ENCODE assay signal across 1 cellular context in the genomic region with DNA sequence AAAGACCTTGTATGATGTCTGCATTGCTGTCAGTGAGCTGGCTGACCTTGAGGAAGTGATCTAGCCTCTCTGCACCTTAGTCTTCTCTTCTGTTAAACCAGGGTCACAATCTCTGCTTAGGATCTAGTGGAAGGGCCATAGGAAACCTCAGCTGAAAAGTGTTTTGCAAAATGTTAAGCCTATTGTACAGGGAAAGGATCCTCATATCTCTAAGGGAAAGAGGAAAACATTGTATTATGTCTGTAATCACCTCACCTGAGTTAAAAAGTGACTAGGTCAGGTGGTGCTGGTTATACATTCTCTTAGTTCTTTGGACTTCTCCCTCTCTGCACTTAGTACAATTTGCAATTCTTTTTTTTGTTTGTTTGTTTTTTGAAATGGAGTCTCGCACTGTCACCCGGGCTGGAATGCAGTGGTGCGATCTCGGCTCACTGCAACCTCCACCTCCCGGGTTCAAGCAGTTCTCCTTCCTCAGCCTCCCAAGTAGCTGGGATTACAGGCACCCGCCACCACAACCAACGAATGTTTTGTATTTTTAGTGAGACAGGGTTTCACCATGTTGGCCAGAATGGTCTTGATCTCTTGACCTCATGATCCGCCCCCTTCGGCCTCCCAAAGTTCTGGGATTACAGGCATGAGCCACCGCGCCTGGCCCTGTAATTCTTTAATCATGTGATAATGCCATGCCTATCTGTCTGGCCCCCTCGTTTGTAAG.
A peak's percentile ranks its signal among the peaks of the same experiment; 100 is the strongest.
TF ChIP-seq lines count a peak whose summit lies in the region.

No MANE protein-coding gene starts in this region.

TF ChIP-seq in HepG2, 621 proteins besides CTCF, POLR2A, EP300 and RAD21 (continued from another document and continues in another):
- TF ChIP-seq, protein P1, sequence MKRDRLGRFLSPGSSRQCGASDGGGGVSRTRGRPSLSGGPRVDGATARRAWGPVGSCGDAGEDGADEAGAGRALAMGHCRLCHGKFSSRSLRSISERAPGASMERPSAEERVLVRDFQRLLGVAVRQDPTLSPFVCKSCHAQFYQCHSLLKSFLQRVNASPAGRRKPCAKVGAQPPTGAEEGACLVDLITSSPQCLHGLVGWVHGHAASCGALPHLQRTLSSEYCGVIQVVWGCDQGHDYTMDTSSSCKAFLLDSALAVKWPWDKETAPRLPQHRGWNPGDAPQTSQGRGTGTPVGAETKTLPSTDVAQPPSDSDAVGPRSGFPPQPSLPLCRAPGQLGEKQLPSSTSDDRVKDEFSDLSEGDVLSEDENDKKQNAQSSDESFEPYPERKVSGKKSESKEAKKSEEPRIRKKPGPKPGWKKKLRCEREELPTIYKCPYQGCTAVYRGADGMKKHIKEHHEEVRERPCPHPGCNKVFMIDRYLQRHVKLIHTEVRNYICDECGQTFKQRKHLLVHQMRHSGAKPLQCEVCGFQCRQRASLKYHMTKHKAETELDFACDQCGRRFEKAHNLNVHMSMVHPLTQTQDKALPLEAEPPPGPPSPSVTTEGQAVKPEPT (CRISPR knock-in tag; IDR thresholded peaks at IDR 0.05; ENCODE audit: low read depth): no peak
- TF ChIP-seq BRD4 (CRISPR knock-in tag; IDR thresholded peaks at IDR 0.05): 0 out of 2 replicates have a peak, but pooled peaks have one; percentile 40
- TF ChIP-seq, protein P2, sequence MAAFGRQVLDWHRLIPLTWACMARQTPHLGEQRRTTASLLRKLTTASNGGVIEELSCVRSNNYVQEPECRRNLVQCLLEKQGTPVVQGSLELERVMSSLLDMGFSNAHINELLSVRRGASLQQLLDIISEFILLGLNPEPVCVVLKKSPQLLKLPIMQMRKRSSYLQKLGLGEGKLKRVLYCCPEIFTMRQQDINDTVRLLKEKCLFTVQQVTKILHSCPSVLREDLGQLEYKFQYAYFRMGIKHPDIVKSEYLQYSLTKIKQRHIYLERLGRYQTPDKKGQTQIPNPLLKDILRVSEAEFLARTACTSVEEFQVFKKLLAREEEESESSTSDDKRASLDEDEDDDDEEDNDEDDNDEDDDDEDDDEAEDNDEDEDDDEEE (CRISPR knock-in tag; IDR thresholded peaks at IDR 0.05): no peak
- no peak for TF ChIP-seq SYNCRIP (IDR thresholded peaks at IDR 0.05; ENCODE audit: insufficient read depth, low read depth, low read length)
- no peak for TF ChIP-seq AKAP8 (CRISPR knock-in tag; IDR thresholded peaks at IDR 0.05)
- TF ChIP-seq, protein P3, sequence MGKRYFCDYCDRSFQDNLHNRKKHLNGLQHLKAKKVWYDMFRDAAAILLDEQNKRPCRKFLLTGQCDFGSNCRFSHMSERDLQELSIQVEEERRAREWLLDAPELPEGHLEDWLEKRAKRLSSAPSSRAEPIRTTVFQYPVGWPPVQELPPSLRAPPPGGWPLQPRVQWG (CRISPR knock-in tag; IDR thresholded peaks at IDR 0.05; ENCODE audit: borderline replicate concordance, low read depth): no peak
- TF ChIP-seq, protein P4, sequence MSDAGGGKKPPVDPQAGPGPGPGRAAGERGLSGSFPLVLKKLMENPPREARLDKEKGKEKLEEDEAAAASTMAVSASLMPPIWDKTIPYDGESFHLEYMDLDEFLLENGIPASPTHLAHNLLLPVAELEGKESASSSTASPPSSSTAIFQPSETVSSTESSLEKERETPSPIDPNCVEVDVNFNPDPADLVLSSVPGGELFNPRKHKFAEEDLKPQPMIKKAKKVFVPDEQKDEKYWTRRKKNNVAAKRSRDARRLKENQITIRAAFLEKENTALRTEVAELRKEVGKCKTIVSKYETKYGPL (CRISPR knock-in tag; IDR thresholded peaks at IDR 0.05): no peak
- TF ChIP-seq, protein P5, sequence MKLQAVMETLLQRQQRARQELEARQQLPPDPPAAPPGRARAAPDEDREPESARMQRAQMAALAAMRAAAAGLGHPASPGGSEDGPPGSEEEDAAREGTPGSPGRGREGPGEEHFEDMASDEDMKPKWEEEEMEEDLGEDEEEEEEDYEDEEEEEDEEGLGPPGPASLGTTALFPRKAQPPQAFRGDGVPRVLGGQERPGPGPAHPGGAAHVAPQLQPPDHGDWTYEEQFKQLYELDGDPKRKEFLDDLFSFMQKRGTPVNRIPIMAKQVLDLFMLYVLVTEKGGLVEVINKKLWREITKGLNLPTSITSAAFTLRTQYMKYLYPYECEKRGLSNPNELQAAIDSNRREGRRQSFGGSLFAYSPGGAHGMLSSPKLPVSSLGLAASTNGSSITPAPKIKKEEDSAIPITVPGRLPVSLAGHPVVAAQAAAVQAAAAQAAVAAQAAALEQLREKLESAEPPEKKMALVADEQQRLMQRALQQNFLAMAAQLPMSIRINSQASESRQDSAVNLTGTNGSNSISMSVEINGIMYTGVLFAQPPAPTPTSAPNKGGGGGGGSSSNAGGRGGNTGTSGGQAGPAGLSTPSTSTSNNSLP (IDR thresholded peaks at IDR 0.05; ENCODE audit: low read depth, low read length): peak; percentile 21; the same call in 1 of the 2 replicates
- peak; percentile 92 for TF ChIP-seq PITX1 (CRISPR knock-in tag; IDR thresholded peaks at IDR 0.05)
- TF ChIP-seq, protein P6, sequence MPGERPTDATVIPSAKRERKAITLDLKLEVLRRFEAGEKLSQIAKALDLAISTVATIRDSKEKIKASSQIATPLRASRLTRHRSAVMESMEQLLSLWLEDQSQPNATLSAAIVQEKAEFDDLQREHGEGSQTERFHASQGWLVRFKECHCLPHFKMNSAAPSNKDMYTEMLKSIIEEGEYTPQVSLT (CRISPR knock-in tag; IDR thresholded peaks at IDR 0.05; ENCODE audit: borderline replicate concordance, low read depth): no peak
- TF ChIP-seq ZNF773 (CRISPR knock-in tag; IDR thresholded peaks at IDR 0.05; ENCODE audit: borderline replicate concordance): no peak
- TF ChIP-seq HNRNPL (IDR thresholded peaks at IDR 0.05; ENCODE audit: low read depth, low read length): no peak
- TF ChIP-seq ZBTB38 (CRISPR knock-in tag; IDR thresholded peaks at IDR 0.05): 0 out of 2 replicates have a peak, but pooled peaks have one; percentile 34
- 0 out of 2 replicates have a peak, but pooled peaks have one; percentile 43 for TF ChIP-seq ZNF224 (CRISPR knock-in tag; IDR thresholded peaks at IDR 0.05)
- TF ChIP-seq, protein P7, sequence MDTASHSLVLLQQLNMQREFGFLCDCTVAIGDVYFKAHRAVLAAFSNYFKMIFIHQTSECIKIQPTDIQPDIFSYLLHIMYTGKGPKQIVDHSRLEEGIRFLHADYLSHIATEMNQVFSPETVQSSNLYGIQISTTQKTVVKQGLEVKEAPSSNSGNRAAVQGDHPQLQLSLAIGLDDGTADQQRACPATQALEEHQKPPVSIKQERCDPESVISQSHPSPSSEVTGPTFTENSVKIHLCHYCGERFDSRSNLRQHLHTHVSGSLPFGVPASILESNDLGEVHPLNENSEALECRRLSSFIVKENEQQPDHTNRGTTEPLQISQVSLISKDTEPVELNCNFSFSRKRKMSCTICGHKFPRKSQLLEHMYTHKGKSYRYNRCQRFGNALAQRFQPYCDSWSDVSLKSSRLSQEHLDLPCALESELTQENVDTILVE (CRISPR knock-in tag; IDR thresholded peaks at IDR 0.05): peak; percentile 80; the same call in 1 of the 2 replicates
- TF ChIP-seq CHD4 (IDR thresholded peaks at IDR 0.05; ENCODE audit: borderline replicate concordance, low read length): peak; percentile 91
- no peak for TF ChIP-seq SAFB2 (CRISPR knock-in tag; IDR thresholded peaks at IDR 0.05; ENCODE audit: borderline replicate concordance, low read depth)
- TF ChIP-seq MAFF (IDR thresholded peaks at IDR 0.05; ENCODE audit: low read depth, low read length): 0 out of 2 replicates have a peak, but pooled peaks have one; percentile 2
- peak; percentile 91 for TF ChIP-seq POGZ (CRISPR knock-in tag; IDR thresholded peaks at IDR 0.05)
- TF ChIP-seq CEBPG (CRISPR knock-in tag; IDR thresholded peaks at IDR 0.05): peak; percentile 74
- TF ChIP-seq ZNF790 (CRISPR knock-in tag; IDR thresholded peaks at IDR 0.05; ENCODE audit: borderline replicate concordance): no peak; the same call in 1 of the 2 replicates
- peak; percentile 42; the same call in 1 of the 2 replicates for TF ChIP-seq ZKSCAN5 (CRISPR knock-in tag; IDR thresholded peaks at IDR 0.05)
- TF ChIP-seq, protein P8, sequence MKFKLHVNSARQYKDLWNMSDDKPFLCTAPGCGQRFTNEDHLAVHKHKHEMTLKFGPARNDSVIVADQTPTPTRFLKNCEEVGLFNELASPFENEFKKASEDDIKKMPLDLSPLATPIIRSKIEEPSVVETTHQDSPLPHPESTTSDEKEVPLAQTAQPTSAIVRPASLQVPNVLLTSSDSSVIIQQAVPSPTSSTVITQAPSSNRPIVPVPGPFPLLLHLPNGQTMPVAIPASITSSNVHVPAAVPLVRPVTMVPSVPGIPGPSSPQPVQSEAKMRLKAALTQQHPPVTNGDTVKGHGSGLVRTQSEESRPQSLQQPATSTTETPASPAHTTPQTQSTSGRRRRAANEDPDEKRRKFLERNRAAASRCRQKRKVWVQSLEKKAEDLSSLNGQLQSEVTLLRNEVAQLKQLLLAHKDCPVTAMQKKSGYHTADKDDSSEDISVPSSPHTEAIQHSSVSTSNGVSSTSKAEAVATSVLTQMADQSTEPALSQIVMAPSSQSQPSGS (CRISPR knock-in tag; IDR thresholded peaks at IDR 0.05): peak; percentile 61; the same call in 1 of the 2 replicates
- 0 out of 2 replicates have a peak, but pooled peaks have one; percentile 9 for TF ChIP-seq HDAC1 (CRISPR knock-in tag; IDR thresholded peaks at IDR 0.05)
- TF ChIP-seq, protein P9, sequence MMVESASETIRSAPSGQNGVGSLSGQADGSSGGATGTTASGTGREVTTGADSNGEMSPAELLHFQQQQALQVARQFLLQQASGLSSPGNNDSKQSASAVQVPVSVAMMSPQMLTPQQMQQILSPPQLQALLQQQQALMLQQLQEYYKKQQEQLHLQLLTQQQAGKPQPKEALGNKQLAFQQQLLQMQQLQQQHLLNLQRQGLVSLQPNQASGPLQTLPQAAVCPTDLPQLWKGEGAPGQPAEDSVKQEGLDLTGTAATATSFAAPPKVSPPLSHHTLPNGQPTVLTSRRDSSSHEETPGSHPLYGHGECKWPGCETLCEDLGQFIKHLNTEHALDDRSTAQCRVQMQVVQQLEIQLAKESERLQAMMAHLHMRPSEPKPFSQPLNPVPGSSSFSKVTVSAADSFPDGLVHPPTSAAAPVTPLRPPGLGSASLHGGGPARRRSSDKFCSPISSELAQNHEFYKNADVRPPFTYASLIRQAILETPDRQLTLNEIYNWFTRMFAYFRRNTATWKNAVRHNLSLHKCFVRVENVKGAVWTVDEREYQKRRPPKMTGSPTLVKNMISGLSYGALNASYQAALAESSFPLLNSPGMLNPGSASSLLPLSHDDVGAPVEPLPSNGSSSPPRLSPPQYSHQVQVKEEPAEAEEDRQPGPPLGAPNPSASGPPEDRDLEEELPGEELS (CRISPR knock-in tag; IDR thresholded peaks at IDR 0.05): peak; percentile 98
- TF ChIP-seq ZNF589 (CRISPR knock-in tag; conservative IDR thresholded peaks at IDR 0.05): peak; percentile 56; the same call in 1 of the 2 replicates
- peak; percentile 72; the same call in 1 of the 2 replicates for TF ChIP-seq FOXK2 (IDR thresholded peaks at IDR 0.05)
- TF ChIP-seq, protein P10, sequence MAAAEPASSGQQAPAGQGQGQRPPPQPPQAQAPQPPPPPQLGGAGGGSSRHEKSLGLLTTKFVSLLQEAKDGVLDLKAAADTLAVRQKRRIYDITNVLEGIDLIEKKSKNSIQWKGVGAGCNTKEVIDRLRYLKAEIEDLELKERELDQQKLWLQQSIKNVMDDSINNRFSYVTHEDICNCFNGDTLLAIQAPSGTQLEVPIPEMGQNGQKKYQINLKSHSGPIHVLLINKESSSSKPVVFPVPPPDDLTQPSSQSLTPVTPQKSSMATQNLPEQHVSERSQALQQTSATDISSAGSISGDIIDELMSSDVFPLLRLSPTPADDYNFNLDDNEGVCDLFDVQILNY (CRISPR knock-in tag; conservative IDR thresholded peaks at IDR 0.05): no peak
- TF ChIP-seq HMG20B (CRISPR knock-in tag; conservative IDR thresholded peaks at IDR 0.05): 0 out of 2 replicates have a peak, but pooled peaks have one; percentile 40
- peak; percentile 69; the same call in 1 of the 2 replicates for TF ChIP-seq ZNF570 (CRISPR knock-in tag; IDR thresholded peaks at IDR 0.05; ENCODE audit: borderline replicate concordance)
- TF ChIP-seq ZNF33B (CRISPR knock-in tag; IDR thresholded peaks at IDR 0.05): peak; percentile 34; the same call in 1 of the 2 replicates
- TF ChIP-seq, protein P11, sequence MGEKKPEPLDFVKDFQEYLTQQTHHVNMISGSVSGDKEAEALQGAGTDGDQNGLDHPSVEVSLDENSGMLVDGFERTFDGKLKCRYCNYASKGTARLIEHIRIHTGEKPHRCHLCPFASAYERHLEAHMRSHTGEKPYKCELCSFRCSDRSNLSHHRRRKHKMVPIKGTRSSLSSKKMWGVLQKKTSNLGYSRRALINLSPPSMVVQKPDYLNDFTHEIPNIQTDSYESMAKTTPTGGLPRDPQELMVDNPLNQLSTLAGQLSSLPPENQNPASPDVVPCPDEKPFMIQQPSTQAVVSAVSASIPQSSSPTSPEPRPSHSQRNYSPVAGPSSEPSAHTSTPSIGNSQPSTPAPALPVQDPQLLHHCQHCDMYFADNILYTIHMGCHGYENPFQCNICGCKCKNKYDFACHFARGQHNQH (CRISPR knock-in tag; IDR thresholded peaks at IDR 0.05): peak; percentile 90
- TF ChIP-seq EHMT2 (IDR thresholded peaks at IDR 0.05; ENCODE audit: borderline replicate concordance, low read depth, low read length): no peak
- TF ChIP-seq, protein P12, sequence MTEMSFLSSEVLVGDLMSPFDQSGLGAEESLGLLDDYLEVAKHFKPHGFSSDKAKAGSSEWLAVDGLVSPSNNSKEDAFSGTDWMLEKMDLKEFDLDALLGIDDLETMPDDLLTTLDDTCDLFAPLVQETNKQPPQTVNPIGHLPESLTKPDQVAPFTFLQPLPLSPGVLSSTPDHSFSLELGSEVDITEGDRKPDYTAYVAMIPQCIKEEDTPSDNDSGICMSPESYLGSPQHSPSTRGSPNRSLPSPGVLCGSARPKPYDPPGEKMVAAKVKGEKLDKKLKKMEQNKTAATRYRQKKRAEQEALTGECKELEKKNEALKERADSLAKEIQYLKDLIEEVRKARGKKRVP (CRISPR knock-in tag; IDR thresholded peaks at IDR 0.05): peak in 1 of 2 experiments; percentile 49; a peak in 1 of 4 replicates
- peak; percentile 63 for TF ChIP-seq FOXK1 (CRISPR knock-in tag; IDR thresholded peaks at IDR 0.05; ENCODE audit: borderline replicate concordance, low read depth)
- TF ChIP-seq ZNF446 (CRISPR knock-in tag; IDR thresholded peaks at IDR 0.05): no peak
